In genomic region chr22:23913306-23913660, GRCh38 we compare ENCODE assay signal across 8 cellular contexts. TPM values are rescaled to one million over a fixed set of nuclear protein-coding genes. Genes with fewer than 3 reads are reported as not detected.
DNase-seq lines count a peak whose midpoint lies in the region; ATAC-seq and TF ChIP-seq lines count a peak whose summit lies in the region.

No MANE protein-coding gene starts in this region.

- peaks cover 3% of the 10 kb centered on the region for H3K27me3 Mint-ChIP-seq in brain

- H3K36me3 Mint-ChIP-seq in brain: peaks cover 2% of the 10 kb centered on the region

- H3K9me3 Mint-ChIP-seq in brain: no peaks in the 10 kb centered on the region

- peak; percentile 78 for DNase-seq in GM12865 (ENCODE audit: low read depth)
- DNase-seq in sciatic nerve (ENCODE audit: low spot score): no peak
- no peak for DNase-seq in NCI-H446 treated with DMSO at 0.1 percent for 48 hours (lab: John Stamatoyannopoulos, UW)

- H3K27ac ChIP-seq in muscle layer of colon (ENCODE audit: low read depth, low read length): peak overlapping the region; percentile 74

- H3K27ac Mint-ChIP-seq in brain: peak overlapping the region; percentile 95 to 99 (median 98)

- peaks cover 71% of the 10 kb centered on the region for H3K4me1 Mint-ChIP-seq in brain

- peak overlapping the region; percentile 78 for H3K9ac ChIP-seq in muscle layer of colon (ENCODE audit: low read length)

- H3K4me3 Mint-ChIP-seq in brain: peak overlapping the region; percentile 87 to 95 (median 92)

- H3K4me3 ChIP-seq in GM12865 (ENCODE audit: low read depth, low read length) (peak overlapping the region; percentile 88), muscle layer of colon (ENCODE audit: low read depth in 1 of 2, low read length in 2 of 2) (peak overlapping the region; percentile 59 to 86)

- H3K27me3 ChIP-seq in muscle layer of colon (ENCODE audit: control insufficient read depth in 1 of 2, insufficient read depth in 2 of 2, low read length in 2 of 2): no peaks in the 10 kb centered on the region

- ATAC-seq in HG03354 (IDR thresholded peaks at IDR 0.05; ENCODE audit: poor library complexity, severe bottlenecking, unreplicated experiment): peak; percentile 33
- no peak for ATAC-seq in sciatic nerve
- no peak for ATAC-seq in GM19397 (IDR thresholded peaks at IDR 0.05; ENCODE audit: unreplicated experiment)
- ATAC-seq in GM19452 (IDR thresholded peaks at IDR 0.05; ENCODE audit: unreplicated experiment): no peak

- peaks cover 14% of the 10 kb centered on the region for H3K4me1 ChIP-seq in muscle layer of colon (ENCODE audit: insufficient read depth, low read length)

- no peak for TF ChIP-seq CTCF in GM12865 (IDR thresholded peaks at IDR 0.05; ENCODE audit: insufficient read depth, low read depth, low read length, missing control alignments)
- TF ChIP-seq CTCF in brain (conservative IDR thresholded peaks at IDR 0.05): no peak

- no peaks in the 10 kb centered on the region for H3K9me3 ChIP-seq in muscle layer of colon (ENCODE audit: low read length)

- intact Hi-C loops in sciatic nerve (cut with DNase I): no loop called here

- H3K36me3 ChIP-seq in muscle layer of colon (ENCODE audit: insufficient read depth, low read length): no peaks in the 10 kb centered on the region

RNA-seq across cellular contexts. Expression of gene MIF, which starts 19.1 kb away (rescaled TPM):
- polyA plus RNA-seq in brain (ENCODE audit: insufficient read depth, low read depth, low replicate concordance): 583 TPM
- total RNA-seq in sciatic nerve: 229 TPM

RNA-seq across cellular contexts. Expression of gene GSTT2B, which starts 47.7 kb away (rescaled TPM):
- 1.6 TPM for polyA plus RNA-seq in brain (ENCODE audit: insufficient read depth, low read depth, low replicate concordance)
- total RNA-seq in sciatic nerve: 19.5 TPM

RNA-seq across cellular contexts. Expression of gene DDTL, which starts 53.4 kb away (rescaled TPM):
- polyA plus RNA-seq in brain (ENCODE audit: insufficient read depth, low read depth, low replicate concordance): 2.0 TPM
- 4.0 TPM for total RNA-seq in sciatic nerve

RNA-seq across cellular contexts. Expression of gene SLC2A11, which starts 55.6 kb away (rescaled TPM):
- 21.1 TPM for polyA plus RNA-seq in brain (ENCODE audit: insufficient read depth, low read depth, low replicate concordance)
- 13.6 TPM for total RNA-seq in sciatic nerve
